Comparison of ENCODE assay signal across 8 cellular contexts in the genomic region with DNA sequence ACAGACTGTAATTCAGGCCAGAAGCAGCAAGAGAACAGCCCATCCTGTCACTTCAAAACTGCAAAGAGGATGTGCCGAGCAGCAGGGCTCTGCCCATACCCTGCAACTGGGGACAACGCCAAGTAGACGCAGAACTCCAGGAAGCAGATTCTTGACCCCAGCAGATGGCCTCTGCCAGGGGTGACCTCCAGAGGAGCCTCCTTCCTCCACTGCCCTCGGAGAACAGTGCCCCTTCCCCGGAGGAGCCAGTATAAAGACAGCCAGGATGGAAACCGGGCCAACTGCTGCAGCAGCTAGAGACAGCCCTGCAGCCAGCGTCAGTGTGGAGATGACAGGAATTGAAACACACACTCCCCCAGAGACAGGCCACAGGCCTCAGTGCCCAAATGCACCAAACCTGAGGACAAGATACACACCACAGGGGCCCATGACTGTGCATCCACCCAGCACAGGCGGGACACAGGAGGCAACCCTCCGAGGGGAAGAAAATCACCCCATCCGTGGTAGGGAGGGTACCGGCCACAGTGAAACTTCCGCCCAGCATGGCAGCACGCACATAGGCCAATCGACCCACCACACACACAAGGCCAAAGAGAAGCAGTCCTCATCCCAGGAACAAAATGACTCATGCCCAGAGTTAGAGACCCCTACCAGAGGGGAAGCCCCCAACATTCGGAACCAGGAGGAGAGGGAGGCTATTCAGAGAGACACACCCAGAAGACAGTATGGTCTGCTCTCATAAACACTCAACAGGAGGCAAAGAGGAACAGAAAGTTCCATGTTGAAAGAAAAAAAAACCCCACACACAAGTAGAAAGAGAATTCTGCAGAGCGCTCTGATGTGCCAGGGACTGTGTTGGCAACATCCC. TPM values are rescaled to one million over a fixed set of nuclear protein-coding genes. Genes with fewer than 3 reads are reported as not detected.
A peak's percentile ranks its signal among the peaks of the same experiment; 100 is the strongest.
DNase-seq lines count a peak whose midpoint lies in the region; ATAC-seq and TF ChIP-seq lines count a peak whose summit lies in the region.

No MANE protein-coding gene starts in this region.

- 22 to 44% methylated on average over 16 of the region's 16 CpGs for WGBS in lung, 2 donors

- H3K79me2 ChIP-seq in GM23338 (replicated peaks; ENCODE audit: insufficient read depth), result no peaks in the 10 kb centered on the region

- H3K9me2 ChIP-seq in GM23338 (ENCODE audit: insufficient read depth), result no peaks in the 10 kb centered on the region

- H3K27me3 Mint-ChIP-seq in CD14-positive monocyte (ENCODE audit: low read depth in 3 of 3) (peaks cover 0 to 7% (median 0%) of the 10 kb centered on the region in 3 donors), GM23338 (ENCODE audit: insufficient read depth, low read depth, poor library complexity) (peaks cover 47% of the 10 kb centered on the region)
- no peaks in the 10 kb centered on the region for H3K27me3 Mint-ChIP-seq in activated naive CD8-positive, alpha-beta T cell

- H3K4me2 ChIP-seq in GM23338, result no peak overlapping the region

- H3K27ac Mint-ChIP-seq in CD14-positive monocyte (peak overlapping the region; percentile 93 to 100 (median 96)), GM23338 (no peak overlapping the region)
- H3K27ac Mint-ChIP-seq in activated naive CD8-positive, alpha-beta T cell, result peak overlapping the region; percentile 46

- peak overlapping the region; percentile 46 to 47 for H3K27ac ChIP-seq in lung (ENCODE audit: low read depth in 1 of 2, low read length in 1 of 2)
- H3K27ac ChIP-seq in GM23338 (ENCODE audit: low read depth), result no peak overlapping the region

- peak; percentile 61 for DNase-seq in CD14-positive monocyte (ENCODE audit: low spot score)
- DNase-seq in lung (ENCODE audit: low spot score), result no peak
- DNase-seq in GM23338 (ENCODE audit: low spot score), result no peak
- no peak for DNase-seq in dedifferentiated amniotic fluid mesenchymal stem cell (ENCODE audit: extremely low spot score)
- no peak for DNase-seq in NCI-H446 treated with DMSO at 0.1 percent for 48 hours (lab: John Stamatoyannopoulos, UW)

- H3K36me3 Mint-ChIP-seq in CD14-positive monocyte (peaks cover 14 to 60% of the 10 kb centered on the region in 2 donors), GM23338 (ENCODE audit: low read depth) (no peaks in the 10 kb centered on the region)
- peaks cover 3% of the 10 kb centered on the region for H3K36me3 Mint-ChIP-seq in activated naive CD8-positive, alpha-beta T cell

- TF ChIP-seq CTCF in CD14-positive monocyte (IDR thresholded peaks at IDR 0.05), result no peak
- TF ChIP-seq CTCF in lung (IDR thresholded peaks at IDR 0.05; ENCODE audit: control extremely low read depth, extremely low read depth), result no peak
- no peak for TF ChIP-seq CTCF in GM23338 (conservative IDR thresholded peaks at IDR 0.05; ENCODE audit: low read depth in 2 of 2)

- H3K4me3 ChIP-seq in lung, result no peak overlapping the region
- H3K4me3 ChIP-seq in GM23338, result no peak overlapping the region

- H3K27me3 ChIP-seq in lung (ENCODE audit: control insufficient read depth, insufficient read depth) (no peaks in the 10 kb centered on the region), GM23338 (ENCODE audit: insufficient read depth) (peaks cover 49% of the 10 kb centered on the region)

- H3K36me3 ChIP-seq in lung (ENCODE audit: control insufficient read depth in 2 of 2, insufficient read depth in 2 of 2, low read length in 2 of 2) (peaks cover 0 to 6% of the 10 kb centered on the region in 2 donors), GM23338 (ENCODE audit: insufficient read depth) (no peaks in the 10 kb centered on the region)

- H3F3A ChIP-seq in GM23338 (replicated peaks; ENCODE audit: low read depth), result 0 out of 2 replicates have a peak, but pooled peaks cover 3% of the 10 kb centered on the region

- H4K20me1 ChIP-seq in GM23338 (replicated peaks; ENCODE audit: insufficient read depth), result no peaks in the 10 kb centered on the region

- H3K4me1 ChIP-seq in lung (ENCODE audit: control insufficient read depth in 2 of 2, insufficient read depth in 2 of 2, low read length in 2 of 2), result peaks cover 38 to 43% of the 10 kb centered on the region in 2 donors
- H3K4me1 ChIP-seq in GM23338 (ENCODE audit: insufficient read depth), result peaks cover 32% of the 10 kb centered on the region; the same call in 1 of the 2 replicates

- no peaks in the 10 kb centered on the region for H3K9me3 ChIP-seq in lung (ENCODE audit: control insufficient read depth in 2 of 2, insufficient read depth in 1 of 2, low read length in 1 of 2)

- ATAC-seq in GM19351 (IDR thresholded peaks at IDR 0.05; ENCODE audit: unreplicated experiment), result peak; percentile 58
- peak; percentile 36 for ATAC-seq in HG03565 (IDR thresholded peaks at IDR 0.05; ENCODE audit: unreplicated experiment)
- ATAC-seq in lung (ENCODE audit: insufficient read depth, low FRiP score), result no peak
- no peak for ATAC-seq in GM23338

- peaks cover 0 to 5% (median 0%) of the 10 kb centered on the region in 7 donors for H3K9me3 Mint-ChIP-seq in CD14-positive monocyte
- no peaks in the 10 kb centered on the region for H3K9me3 Mint-ChIP-seq in activated naive CD8-positive, alpha-beta T cell (ENCODE audit: low read depth)
- no peaks in the 10 kb centered on the region for H3K9me3 Mint-ChIP-seq in GM23338

- H3K4me1 Mint-ChIP-seq in CD14-positive monocyte, result peaks cover 67% of the 10 kb centered on the region
- peaks cover 71% of the 10 kb centered on the region for H3K4me1 Mint-ChIP-seq in activated naive CD8-positive, alpha-beta T cell (ENCODE audit: low read depth)
- peaks cover 54% of the 10 kb centered on the region for H3K4me1 Mint-ChIP-seq in GM23338

- intact Hi-C loops in CD14-positive monocyte (cut with micrococcal nuclease), result loop anchor here (2.0 to 10.0 kb wide), 5 partner anchors 18 to 569 kb away; no protein-coding TSS in a partner anchor

- H3K4me3 Mint-ChIP-seq in CD14-positive monocyte, result peak overlapping the region; percentile 96 to 98
- H3K4me3 Mint-ChIP-seq in activated naive CD8-positive, alpha-beta T cell, result peak overlapping the region; percentile 50
- H3K4me3 Mint-ChIP-seq in GM23338, result no peak overlapping the region; the same call in 2 of the 3 replicates

- no peak overlapping the region for H2AFZ ChIP-seq in GM23338

TF ChIP-seq in GM23338, 12 proteins besides CTCF, POLR2A, EP300 and RAD21 (continues in another document):
- TF ChIP-seq NANOG (IDR thresholded peaks at IDR 0.05; ENCODE audit: borderline replicate concordance), result no peak

RNA-seq across cellular contexts. Expression of gene AHNAK, which starts 5.6 kb away (rescaled TPM):
- polyA plus RNA-seq in CD14-positive monocyte (100 to 1,000 TPM in 1 of 2 donors, 10 to 100 TPM in 1; 80.0 to 103 TPM), lung (10 to 100 TPM; 66.5 to 79.9 TPM), GM23338 (2016; fragmentation: Nextera tagmentation; extraction: Ambion mirVana) (0.91 and 1.1 TPM in 2 replicates)
- 100 to 1,000 TPM; 396 to 707 TPM for total RNA-seq in lung
- 1.7 and 2.1 TPM in 2 replicates for total RNA-seq in GM23338 (2014; rRNA removed; shearing (Covaris generic))

RNA-seq across cellular contexts. Expression of gene EEF1G, which starts 32.7 kb away (rescaled TPM):
- 100 to 1,000 TPM; 490 to 491 TPM for polyA plus RNA-seq in CD14-positive monocyte
- total RNA-seq in lung, result 1,000 to 10,000 TPM in 1 of 2 donors, 100 to 1,000 TPM in 1; 941 to 1,160 TPM
- 1,000 to 10,000 TPM; 1,043 to 1,130 TPM for polyA plus RNA-seq in lung
- 1,200 and 1,316 TPM in 2 replicates for total RNA-seq in GM23338 (2014; rRNA removed; shearing (Covaris generic))
- 696 and 736 TPM in 2 replicates for polyA plus RNA-seq in GM23338 (2016; fragmentation: Nextera tagmentation; extraction: Ambion mirVana)

RNA-seq across cellular contexts. Expression of gene TUT1, which starts 50.3 kb away (rescaled TPM):
- polyA plus RNA-seq in CD14-positive monocyte, result 1 to 10 TPM; 1.8 to 2.1 TPM
- total RNA-seq in lung, result 10 to 100 TPM; 10.8 to 19.4 TPM
- polyA plus RNA-seq in lung, result 10 to 100 TPM; 15.2 to 21.9 TPM
- total RNA-seq in GM23338 (2014; rRNA removed; shearing (Covaris generic)), result 15.2 and 22.2 TPM in 2 replicates
- polyA plus RNA-seq in GM23338 (2016; fragmentation: Nextera tagmentation; extraction: Ambion mirVana), result 12.8 and 14.0 TPM in 2 replicates

Comparison
In these comparisons a context has a peak if more than half of its experiments do, and no peak if none do; other contexts are left out.
1. ATAC-seq: peak in GM19351 (single experiment) and HG03565 (single experiment); none in lung (single experiment) and GM23338 (single experiment).
2. RNA of gene AHNAK, which starts 5.6 kb away (polyA plus RNA-seq): 80.0 to 103 TPM in CD14-positive monocyte and 66.5 to 79.9 TPM in lung; 0.91 to 1.1 TPM in GM23338; every median in the first group is over 10 times any median in the second.